In the genomic region with DNA sequence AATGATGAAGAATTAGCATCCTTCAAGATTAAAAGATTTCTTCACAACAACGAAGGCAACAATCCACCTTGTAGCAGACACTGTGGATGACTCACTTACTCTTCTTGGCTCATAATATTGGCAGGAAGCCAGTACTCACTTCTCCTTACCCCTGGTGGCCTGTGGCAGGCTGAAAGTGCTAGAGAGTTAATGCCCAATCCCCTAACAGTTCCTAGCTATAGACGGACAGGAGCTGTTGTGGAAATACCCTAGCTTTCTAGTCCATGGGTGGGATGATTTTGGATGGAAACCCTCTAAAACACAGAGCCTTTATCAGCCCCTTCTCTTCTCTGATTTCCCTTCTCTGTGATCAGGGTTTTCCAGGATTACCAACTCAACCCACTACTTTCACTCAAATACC, we compare ENCODE assay signal across 1 cellular context.
A peak's percentile ranks its signal among the peaks of the same experiment; 100 is the strongest.
TF ChIP-seq lines count a peak whose summit lies in the region.

No MANE protein-coding gene starts in this region.

TF ChIP-seq in GM12878, 131 proteins besides CTCF, POLR2A, EP300 and RAD21 (continued from another document and continues in another):
- TF ChIP-seq, protein P1, sequence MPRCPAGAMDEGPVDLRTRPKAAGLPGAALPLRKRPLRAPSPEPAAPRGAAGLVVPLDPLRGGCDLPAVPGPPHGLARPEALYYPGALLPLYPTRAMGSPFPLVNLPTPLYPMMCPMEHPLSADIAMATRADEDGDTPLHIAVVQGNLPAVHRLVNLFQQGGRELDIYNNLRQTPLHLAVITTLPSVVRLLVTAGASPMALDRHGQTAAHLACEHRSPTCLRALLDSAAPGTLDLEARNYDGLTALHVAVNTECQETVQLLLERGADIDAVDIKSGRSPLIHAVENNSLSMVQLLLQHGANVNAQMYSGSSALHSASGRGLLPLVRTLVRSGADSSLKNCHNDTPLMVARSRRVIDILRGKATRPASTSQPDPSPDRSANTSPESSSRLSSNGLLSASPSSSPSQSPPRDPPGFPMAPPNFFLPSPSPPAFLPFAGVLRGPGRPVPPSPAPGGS (IDR thresholded peaks at IDR 0.05; ENCODE audit: borderline replicate concordance, insufficient read depth, low read depth, low read length, poor library complexity, severe bottlenecking) = no peak
- TF ChIP-seq TARDBP (IDR thresholded peaks at IDR 0.05; ENCODE audit: borderline replicate concordance) (no peak), ZNF24 (IDR thresholded peaks at IDR 0.05) (peak; percentile 53; the same call in 1 of the 2 replicates), RUNX3 (IDR thresholded peaks at IDR 0.05; ENCODE audit: low read length) (peak; percentile 54), BCL11A (IDR thresholded peaks at IDR 0.05; ENCODE audit: low read depth, low read length) (peak; percentile 77), PAX8 (IDR thresholded peaks at IDR 0.05) (no peak), POLR2AphosphoS5 (IDR thresholded peaks at IDR 0.05; ENCODE audit: low read length) (no peak), SMAD1 (IDR thresholded peaks at IDR 0.05; ENCODE audit: low read depth, partially characterized antibody) (peak; percentile 100), SIN3A (IDR thresholded peaks at IDR 0.05; ENCODE audit: low read depth, low read length) (no peak), CREB1 (IDR thresholded peaks at IDR 0.05; ENCODE audit: low read depth) (no peak), YY1 (IDR thresholded peaks at IDR 0.05; ENCODE audit: low read depth, low read length) (no peak), SMARCA5 (IDR thresholded peaks at IDR 0.05) (no peak), POU2F2 (IDR thresholded peaks at IDR 0.05; ENCODE audit: borderline replicate concordance, low read depth, low read length) (no peak), IRF4 (IDR thresholded peaks at IDR 0.05; ENCODE audit: low read depth, low read length) (peak; percentile 80), LARP7 (IDR thresholded peaks at IDR 0.05) (no peak), DPF2 (IDR thresholded peaks at IDR 0.05) (peak; percentile 96), NR2C1 (IDR thresholded peaks at IDR 0.05) (no peak), NR2F1 (conservative IDR thresholded peaks at IDR 0.05) (peak; percentile 26; the same call in 1 of the 2 replicates), RELA (IDR thresholded peaks at IDR 0.05; ENCODE audit: borderline replicate concordance, partially characterized antibody) (peak; percentile 67), MXI1 (IDR thresholded peaks at IDR 0.05; ENCODE audit: low read depth, low read length) (no peak), IKZF2 (IDR thresholded peaks at IDR 0.05) (peak; percentile 92 to 94), ZNF207 (IDR thresholded peaks at IDR 0.05; ENCODE audit: borderline replicate concordance) (no peak), EED (IDR thresholded peaks at IDR 0.05; ENCODE audit: low read depth) (peak; percentile 79), ZSCAN29 (IDR thresholded peaks at IDR 0.05) (0 out of 2 replicates have a peak, but pooled peaks have one; percentile 45), CHD1 (IDR thresholded peaks at IDR 0.05; ENCODE audit: low read depth, low read length) (no peak), RCOR1 (conservative IDR thresholded peaks at IDR 0.05; ENCODE audit: low read depth, low read length) (no peak)
- TF ChIP-seq, protein P2, sequence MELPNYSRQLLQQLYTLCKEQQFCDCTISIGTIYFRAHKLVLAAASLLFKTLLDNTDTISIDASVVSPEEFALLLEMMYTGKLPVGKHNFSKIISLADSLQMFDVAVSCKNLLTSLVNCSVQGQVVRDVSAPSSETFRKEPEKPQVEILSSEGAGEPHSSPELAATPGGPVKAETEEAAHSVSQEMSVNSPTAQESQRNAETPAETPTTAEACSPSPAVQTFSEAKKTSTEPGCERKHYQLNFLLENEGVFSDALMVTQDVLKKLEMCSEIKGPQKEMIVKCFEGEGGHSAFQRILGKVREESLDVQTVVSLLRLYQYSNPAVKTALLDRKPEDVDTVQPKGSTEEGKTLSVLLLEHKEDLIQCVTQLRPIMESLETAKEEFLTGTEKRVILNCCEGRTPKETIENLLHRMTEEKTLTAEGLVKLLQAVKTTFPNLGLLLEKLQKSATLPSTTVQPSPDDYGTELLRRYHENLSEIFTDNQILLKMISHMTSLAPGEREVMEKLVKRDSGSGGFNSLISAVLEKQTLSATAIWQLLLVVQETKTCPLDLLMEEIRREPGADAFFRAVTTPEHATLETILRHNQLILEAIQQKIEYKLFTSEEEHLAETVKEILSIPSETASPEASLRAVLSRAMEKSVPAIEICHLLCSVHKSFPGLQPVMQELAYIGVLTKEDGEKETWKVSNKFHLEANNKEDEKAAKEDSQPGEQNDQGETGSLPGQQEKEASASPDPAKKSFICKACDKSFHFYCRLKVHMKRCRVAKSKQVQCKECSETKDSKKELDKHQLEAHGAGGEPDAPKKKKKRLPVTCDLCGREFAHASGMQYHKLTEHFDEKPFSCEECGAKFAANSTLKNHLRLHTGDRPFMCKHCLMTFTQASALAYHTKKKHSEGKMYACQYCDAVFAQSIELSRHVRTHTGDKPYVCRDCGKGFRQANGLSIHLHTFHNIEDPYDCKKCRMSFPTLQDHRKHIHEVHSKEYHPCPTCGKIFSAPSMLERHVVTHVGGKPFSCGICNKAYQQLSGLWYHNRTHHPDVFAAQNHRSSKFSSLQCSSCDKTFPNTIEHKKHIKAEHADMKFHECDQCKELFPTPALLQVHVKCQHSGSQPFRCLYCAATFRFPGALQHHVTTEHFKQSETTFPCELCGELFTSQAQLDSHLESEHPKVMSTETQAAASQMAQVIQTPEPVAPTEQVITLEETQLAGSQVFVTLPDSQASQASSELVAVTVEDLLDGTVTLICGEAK (IDR thresholded peaks at IDR 0.05; ENCODE audit: borderline replicate concordance) = no peak
- TF ChIP-seq, protein P3, sequence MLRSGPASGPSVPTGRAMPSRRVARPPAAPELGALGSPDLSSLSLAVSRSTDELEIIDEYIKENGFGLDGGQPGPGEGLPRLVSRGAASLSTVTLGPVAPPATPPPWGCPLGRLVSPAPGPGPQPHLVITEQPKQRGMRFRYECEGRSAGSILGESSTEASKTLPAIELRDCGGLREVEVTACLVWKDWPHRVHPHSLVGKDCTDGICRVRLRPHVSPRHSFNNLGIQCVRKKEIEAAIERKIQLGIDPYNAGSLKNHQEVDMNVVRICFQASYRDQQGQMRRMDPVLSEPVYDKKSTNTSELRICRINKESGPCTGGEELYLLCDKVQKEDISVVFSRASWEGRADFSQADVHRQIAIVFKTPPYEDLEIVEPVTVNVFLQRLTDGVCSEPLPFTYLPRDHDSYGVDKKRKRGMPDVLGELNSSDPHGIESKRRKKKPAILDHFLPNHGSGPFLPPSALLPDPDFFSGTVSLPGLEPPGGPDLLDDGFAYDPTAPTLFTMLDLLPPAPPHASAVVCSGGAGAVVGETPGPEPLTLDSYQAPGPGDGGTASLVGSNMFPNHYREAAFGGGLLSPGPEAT (IDR thresholded peaks at IDR 0.05; ENCODE audit: low read depth) = peak; percentile 93
- TF ChIP-seq, protein P4, sequence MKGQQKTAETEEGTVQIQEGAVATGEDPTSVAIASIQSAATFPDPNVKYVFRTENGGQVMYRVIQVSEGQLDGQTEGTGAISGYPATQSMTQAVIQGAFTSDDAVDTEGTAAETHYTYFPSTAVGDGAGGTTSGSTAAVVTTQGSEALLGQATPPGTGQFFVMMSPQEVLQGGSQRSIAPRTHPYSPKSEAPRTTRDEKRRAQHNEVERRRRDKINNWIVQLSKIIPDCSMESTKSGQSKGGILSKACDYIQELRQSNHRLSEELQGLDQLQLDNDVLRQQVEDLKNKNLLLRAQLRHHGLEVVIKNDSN (IDR thresholded peaks at IDR 0.05; ENCODE audit: borderline replicate concordance, extremely low read length, insufficient read depth, low read depth, low read length) = no peak
- TF ChIP-seq, protein P5, sequence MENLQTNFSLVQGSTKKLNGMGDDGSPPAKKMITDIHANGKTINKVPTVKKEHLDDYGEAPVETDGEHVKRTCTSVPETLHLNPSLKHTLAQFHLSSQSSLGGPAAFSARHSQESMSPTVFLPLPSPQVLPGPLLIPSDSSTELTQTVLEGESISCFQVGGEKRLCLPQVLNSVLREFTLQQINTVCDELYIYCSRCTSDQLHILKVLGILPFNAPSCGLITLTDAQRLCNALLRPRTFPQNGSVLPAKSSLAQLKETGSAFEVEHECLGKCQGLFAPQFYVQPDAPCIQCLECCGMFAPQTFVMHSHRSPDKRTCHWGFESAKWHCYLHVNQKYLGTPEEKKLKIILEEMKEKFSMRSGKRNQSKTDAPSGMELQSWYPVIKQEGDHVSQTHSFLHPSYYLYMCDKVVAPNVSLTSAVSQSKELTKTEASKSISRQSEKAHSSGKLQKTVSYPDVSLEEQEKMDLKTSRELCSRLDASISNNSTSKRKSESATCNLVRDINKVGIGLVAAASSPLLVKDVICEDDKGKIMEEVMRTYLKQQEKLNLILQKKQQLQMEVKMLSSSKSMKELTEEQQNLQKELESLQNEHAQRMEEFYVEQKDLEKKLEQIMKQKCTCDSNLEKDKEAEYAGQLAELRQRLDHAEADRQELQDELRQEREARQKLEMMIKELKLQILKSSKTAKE (IDR thresholded peaks at IDR 0.05; ENCODE audit: low read depth, poor library complexity, severe bottlenecking) = peak; percentile 89
- TF ChIP-seq, protein P6, sequence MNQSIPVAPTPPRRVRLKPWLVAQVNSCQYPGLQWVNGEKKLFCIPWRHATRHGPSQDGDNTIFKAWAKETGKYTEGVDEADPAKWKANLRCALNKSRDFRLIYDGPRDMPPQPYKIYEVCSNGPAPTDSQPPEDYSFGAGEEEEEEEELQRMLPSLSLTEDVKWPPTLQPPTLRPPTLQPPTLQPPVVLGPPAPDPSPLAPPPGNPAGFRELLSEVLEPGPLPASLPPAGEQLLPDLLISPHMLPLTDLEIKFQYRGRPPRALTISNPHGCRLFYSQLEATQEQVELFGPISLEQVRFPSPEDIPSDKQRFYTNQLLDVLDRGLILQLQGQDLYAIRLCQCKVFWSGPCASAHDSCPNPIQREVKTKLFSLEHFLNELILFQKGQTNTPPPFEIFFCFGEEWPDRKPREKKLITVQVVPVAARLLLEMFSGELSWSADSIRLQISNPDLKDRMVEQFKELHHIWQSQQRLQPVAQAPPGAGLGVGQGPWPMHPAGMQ (IDR thresholded peaks at IDR 0.05; ENCODE audit: borderline replicate concordance) = no peak
- TF ChIP-seq, protein P7, sequence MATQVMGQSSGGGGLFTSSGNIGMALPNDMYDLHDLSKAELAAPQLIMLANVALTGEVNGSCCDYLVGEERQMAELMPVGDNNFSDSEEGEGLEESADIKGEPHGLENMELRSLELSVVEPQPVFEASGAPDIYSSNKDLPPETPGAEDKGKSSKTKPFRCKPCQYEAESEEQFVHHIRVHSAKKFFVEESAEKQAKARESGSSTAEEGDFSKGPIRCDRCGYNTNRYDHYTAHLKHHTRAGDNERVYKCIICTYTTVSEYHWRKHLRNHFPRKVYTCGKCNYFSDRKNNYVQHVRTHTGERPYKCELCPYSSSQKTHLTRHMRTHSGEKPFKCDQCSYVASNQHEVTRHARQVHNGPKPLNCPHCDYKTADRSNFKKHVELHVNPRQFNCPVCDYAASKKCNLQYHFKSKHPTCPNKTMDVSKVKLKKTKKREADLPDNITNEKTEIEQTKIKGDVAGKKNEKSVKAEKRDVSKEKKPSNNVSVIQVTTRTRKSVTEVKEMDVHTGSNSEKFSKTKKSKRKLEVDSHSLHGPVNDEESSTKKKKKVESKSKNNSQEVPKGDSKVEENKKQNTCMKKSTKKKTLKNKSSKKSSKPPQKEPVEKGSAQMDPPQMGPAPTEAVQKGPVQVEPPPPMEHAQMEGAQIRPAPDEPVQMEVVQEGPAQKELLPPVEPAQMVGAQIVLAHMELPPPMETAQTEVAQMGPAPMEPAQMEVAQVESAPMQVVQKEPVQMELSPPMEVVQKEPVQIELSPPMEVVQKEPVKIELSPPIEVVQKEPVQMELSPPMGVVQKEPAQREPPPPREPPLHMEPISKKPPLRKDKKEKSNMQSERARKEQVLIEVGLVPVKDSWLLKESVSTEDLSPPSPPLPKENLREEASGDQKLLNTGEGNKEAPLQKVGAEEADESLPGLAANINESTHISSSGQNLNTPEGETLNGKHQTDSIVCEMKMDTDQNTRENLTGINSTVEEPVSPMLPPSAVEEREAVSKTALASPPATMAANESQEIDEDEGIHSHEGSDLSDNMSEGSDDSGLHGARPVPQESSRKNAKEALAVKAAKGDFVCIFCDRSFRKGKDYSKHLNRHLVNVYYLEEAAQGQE (IDR thresholded peaks at IDR 0.05; ENCODE audit: low read depth, low read length) = no peak
- TF ChIP-seq, protein P8, sequence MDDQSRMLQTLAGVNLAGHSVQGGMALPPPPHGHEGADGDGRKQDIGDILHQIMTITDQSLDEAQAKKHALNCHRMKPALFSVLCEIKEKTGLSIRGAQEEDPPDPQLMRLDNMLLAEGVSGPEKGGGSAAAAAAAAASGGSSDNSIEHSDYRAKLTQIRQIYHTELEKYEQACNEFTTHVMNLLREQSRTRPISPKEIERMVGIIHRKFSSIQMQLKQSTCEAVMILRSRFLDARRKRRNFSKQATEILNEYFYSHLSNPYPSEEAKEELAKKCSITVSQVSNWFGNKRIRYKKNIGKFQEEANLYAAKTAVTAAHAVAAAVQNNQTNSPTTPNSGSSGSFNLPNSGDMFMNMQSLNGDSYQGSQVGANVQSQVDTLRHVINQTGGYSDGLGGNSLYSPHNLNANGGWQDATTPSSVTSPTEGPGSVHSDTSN (IDR thresholded peaks at IDR 0.05; ENCODE audit: insufficient replicate concordance, low read depth, low read length) = no peak
- TF ChIP-seq, protein P9, sequence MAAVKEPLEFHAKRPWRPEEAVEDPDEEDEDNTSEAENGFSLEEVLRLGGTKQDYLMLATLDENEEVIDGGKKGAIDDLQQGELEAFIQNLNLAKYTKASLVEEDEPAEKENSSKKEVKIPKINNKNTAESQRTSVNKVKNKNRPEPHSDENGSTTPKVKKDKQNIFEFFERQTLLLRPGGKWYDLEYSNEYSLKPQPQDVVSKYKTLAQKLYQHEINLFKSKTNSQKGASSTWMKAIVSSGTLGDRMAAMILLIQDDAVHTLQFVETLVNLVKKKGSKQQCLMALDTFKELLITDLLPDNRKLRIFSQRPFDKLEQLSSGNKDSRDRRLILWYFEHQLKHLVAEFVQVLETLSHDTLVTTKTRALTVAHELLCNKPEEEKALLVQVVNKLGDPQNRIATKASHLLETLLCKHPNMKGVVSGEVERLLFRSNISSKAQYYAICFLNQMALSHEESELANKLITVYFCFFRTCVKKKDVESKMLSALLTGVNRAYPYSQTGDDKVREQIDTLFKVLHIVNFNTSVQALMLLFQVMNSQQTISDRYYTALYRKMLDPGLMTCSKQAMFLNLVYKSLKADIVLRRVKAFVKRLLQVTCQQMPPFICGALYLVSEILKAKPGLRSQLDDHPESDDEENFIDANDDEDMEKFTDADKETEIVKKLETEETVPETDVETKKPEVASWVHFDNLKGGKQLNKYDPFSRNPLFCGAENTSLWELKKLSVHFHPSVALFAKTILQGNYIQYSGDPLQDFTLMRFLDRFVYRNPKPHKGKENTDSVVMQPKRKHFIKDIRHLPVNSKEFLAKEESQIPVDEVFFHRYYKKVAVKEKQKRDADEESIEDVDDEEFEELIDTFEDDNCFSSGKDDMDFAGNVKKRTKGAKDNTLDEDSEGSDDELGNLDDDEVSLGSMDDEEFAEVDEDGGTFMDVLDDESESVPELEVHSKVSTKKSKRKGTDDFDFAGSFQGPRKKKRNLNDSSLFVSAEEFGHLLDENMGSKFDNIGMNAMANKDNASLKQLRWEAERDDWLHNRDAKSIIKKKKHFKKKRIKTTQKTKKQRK (IDR thresholded peaks at IDR 0.05; ENCODE audit: low read depth, low read length) = no peak
- TF ChIP-seq, protein P10, sequence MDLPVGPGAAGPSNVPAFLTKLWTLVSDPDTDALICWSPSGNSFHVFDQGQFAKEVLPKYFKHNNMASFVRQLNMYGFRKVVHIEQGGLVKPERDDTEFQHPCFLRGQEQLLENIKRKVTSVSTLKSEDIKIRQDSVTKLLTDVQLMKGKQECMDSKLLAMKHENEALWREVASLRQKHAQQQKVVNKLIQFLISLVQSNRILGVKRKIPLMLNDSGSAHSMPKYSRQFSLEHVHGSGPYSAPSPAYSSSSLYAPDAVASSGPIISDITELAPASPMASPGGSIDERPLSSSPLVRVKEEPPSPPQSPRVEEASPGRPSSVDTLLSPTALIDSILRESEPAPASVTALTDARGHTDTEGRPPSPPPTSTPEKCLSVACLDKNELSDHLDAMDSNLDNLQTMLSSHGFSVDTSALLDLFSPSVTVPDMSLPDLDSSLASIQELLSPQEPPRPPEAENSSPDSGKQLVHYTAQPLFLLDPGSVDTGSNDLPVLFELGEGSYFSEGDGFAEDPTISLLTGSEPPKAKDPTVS (IDR thresholded peaks at IDR 0.05; ENCODE audit: low read depth, low read length) = no peak
